In the genomic region with DNA sequence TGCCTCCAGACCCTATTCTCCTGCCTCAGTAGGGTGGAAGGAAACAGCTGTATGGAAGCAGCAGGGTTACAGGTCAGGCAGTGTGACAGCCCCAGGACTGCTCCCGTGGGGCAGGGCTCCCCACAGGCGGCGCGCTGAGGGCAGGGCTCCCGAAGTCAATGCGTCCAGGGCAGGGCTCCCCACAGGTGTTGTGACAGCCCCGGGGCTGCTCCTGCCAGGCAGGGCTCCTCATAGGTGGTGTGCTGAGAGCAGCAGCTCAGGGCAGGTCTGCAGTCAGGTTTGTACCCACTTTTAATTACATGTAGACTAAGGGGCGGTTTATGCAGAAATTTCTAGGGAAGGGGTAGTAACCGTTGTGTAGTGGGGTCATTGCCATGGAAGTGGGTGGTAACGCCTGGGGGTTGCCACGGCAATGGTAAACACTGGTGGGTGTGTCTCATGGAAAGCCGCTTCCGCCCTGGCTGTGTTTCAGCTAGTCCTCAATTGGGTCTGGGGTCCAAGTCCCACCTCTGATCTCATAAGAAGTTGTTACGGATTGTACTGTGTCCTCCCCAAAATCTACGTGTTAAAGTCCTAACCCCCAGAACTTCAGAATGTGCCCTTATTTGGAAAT, we compare ENCODE assay signal across 22 cellular contexts. TPM values are rescaled to one million over a fixed set of nuclear protein-coding genes. Genes with fewer than 3 reads are reported as not detected.
DNase-seq lines count a peak whose midpoint lies in the region; ATAC-seq and TF ChIP-seq lines count a peak whose summit lies in the region.
"Had no signal": no experiment of that assay in that cellular context is flagged by ENCODE, and none has a peak within 500 bp of the region (broad histone marks: within the 10 kb centered on the region; RNA-seq: fewer than 3 reads in every experiment).

No MANE protein-coding gene starts in this region.

- peak overlapping the region; percentile 92 for H3K4me2 ChIP-seq in BLaER1
- no peak overlapping the region for H3K4me2 ChIP-seq in OCI-LY1 (ENCODE audit: low read length)
- H3K4me2 ChIP-seq in mammary epithelial cell (ENCODE audit: insufficient read depth, low read depth, low read length), result no peak overlapping the region
- H3K4me2 ChIP-seq: smooth muscle cell had no signal

- no peak for TF ChIP-seq CTCF in OCI-LY1 (IDR thresholded peaks at IDR 0.05; ENCODE audit: low read length)
- no peak for TF ChIP-seq CTCF in lower lobe of right lung (IDR thresholded peaks at IDR 0.05)
- no peak for TF ChIP-seq CTCF in mammary epithelial cell (conservative IDR thresholded peaks at IDR 0.05 in 1 of 2, IDR thresholded peaks at IDR 0.05 in 1 of 2; ENCODE audit: extremely low read depth in 1 of 2, insufficient read depth in 1 of 2, low read depth in 1 of 2, low read length in 2 of 2)

- H3K9me3 ChIP-seq in BLaER1 (peaks cover 38% of the 10 kb centered on the region), OCI-LY1 (ENCODE audit: low read length) (peaks cover 16% of the 10 kb centered on the region), lower lobe of right lung (no peaks in the 10 kb centered on the region), mammary epithelial cell (replicated peaks; ENCODE audit: insufficient read depth, low read length) (no peaks in the 10 kb centered on the region)

- no peaks in the 10 kb centered on the region for H3K27me3 Mint-ChIP-seq in T-helper 2 cell treated with Interferon-gamma antibody and Interleukin-4, amounts not matched to agents 5 μg/mL and 100 μg/mL, for 36 hours (ENCODE audit: low read depth)
- H3K27me3 Mint-ChIP-seq: activated CD4-positive, alpha-beta memory T cell treated with anti-CD3 and anti-CD28 coated beads for 36 hours had no signal

- no peak overlapping the region for H3K4me3 Mint-ChIP-seq in T-helper 2 cell treated with Interferon-gamma antibody and Interleukin-4, amounts not matched to agents 5 μg/mL and 100 μg/mL, for 36 hours
- H3K4me3 Mint-ChIP-seq: activated CD4-positive, alpha-beta memory T cell treated with anti-CD3 and anti-CD28 coated beads for 36 hours had no signal

- no peaks in the 10 kb centered on the region for H4K20me1 ChIP-seq in BLaER1
- no peaks in the 10 kb centered on the region for H4K20me1 ChIP-seq in OCI-LY1 (ENCODE audit: insufficient read depth, low read length)
- no peaks in the 10 kb centered on the region for H4K20me1 ChIP-seq in mammary epithelial cell (ENCODE audit: insufficient read depth, low read length)

- peaks cover 17% of the 10 kb centered on the region for H3K36me3 Mint-ChIP-seq in T-helper 2 cell treated with Interferon-gamma antibody and Interleukin-4, amounts not matched to agents 5 μg/mL and 100 μg/mL, for 36 hours (ENCODE audit: low read depth)
- H3K36me3 Mint-ChIP-seq: activated CD4-positive, alpha-beta memory T cell treated with anti-CD3 and anti-CD28 coated beads for 36 hours had no signal

- no peaks in the 10 kb centered on the region for H3K9me2 ChIP-seq in OCI-LY1 (ENCODE audit: low read depth, low read length)

- dilution Hi-C loops in mammary epithelial cell (cut with HindIII; ENCODE audit: low sequenced_read_pairs), result loop anchor here (10.0 kb wide), 2 partner anchors 67 to 327 kb away; no protein-coding TSS in a partner anchor

- ATAC-seq in lower lobe of right lung (no peak), GM21360 (IDR thresholded peaks at IDR 0.05; ENCODE audit: unreplicated experiment) (no peak)
- ATAC-seq: left ventricle myocardium superior; stimulated activated naive CD8-positive, alpha-beta T cell treated with anti-CD3 and anti-CD28 coated beads, Interleukin-15, amount 100 ng/mL, for 72 hours had no signal

- H3F3A ChIP-seq in OCI-LY1 (ENCODE audit: insufficient read depth, low read length), result peaks cover 16% of the 10 kb centered on the region; the same call in 1 of the 2 replicates

- no peak for DNase-seq in T-helper 2 cell treated with Interferon-gamma antibody and Interleukin-4, amounts not matched to agents 5 μg/mL and 100 μg/mL, for 36 hours (ENCODE audit: low spot score)
- DNase-seq in T-helper 2 cell, result no peak
- DNase-seq in lower lobe of right lung, result peak; percentile 38
- no peak for DNase-seq in OCI-M1 (lab: John Stamatoyannopoulos, UW)
- no peak for DNase-seq in mammary epithelial cell
- DNase-seq: 8988T; Calu3; cortex of kidney; left ventricle myocardium superior; NCI-H1417 treated with DMSO at 0.1 percent for 48 hours; NCI-H510A; stimulated activated CD4-positive, alpha-beta T cell treated with anti-CD3 and anti-CD28 coated beads, Interleukin-4, amount 100 ng/mL, for 1 hour; stimulated activated naive CD8-positive, alpha-beta T cell treated with anti-CD3 and anti-CD28 coated beads, Interleukin-15, amount 100 ng/mL, for 72 hours; SW 1271; trophoblast cell had no signal

- H2AFZ ChIP-seq in OCI-LY1 (ENCODE audit: low read length), result no peak overlapping the region
- no peak overlapping the region for H2AFZ ChIP-seq in mammary epithelial cell (ENCODE audit: low read depth, low read length)

- H3K27ac ChIP-seq in BLaER1 (peak overlapping the region; percentile 87), OCI-LY1 (ENCODE audit: low read depth, low read length, poor library complexity, severe bottlenecking) (peak overlapping the region; percentile 100), lower lobe of right lung (no peak overlapping the region), mammary epithelial cell (ENCODE audit: insufficient read depth, low read depth, low read length) (no peak overlapping the region)

- WGBS in mammary epithelial cell (ENCODE audit: low coverage, missing lambda C conversion rate), result 86% methylated on average over 15 of the region's 15 CpGs

- H3K4me1 ChIP-seq in BLaER1 (peaks cover 57% of the 10 kb centered on the region), OCI-LY1 (ENCODE audit: insufficient read depth, low read length, severe bottlenecking) (peaks cover 47% of the 10 kb centered on the region), lower lobe of right lung (peaks cover 29% of the 10 kb centered on the region), mammary epithelial cell (ENCODE audit: insufficient read depth, low read length) (peaks cover 10% of the 10 kb centered on the region)

- peak overlapping the region; percentile 69 for H3K27ac Mint-ChIP-seq in T-helper 2 cell treated with Interferon-gamma antibody and Interleukin-4, amounts not matched to agents 5 μg/mL and 100 μg/mL, for 36 hours
- H3K27ac Mint-ChIP-seq: activated CD4-positive, alpha-beta memory T cell treated with anti-CD3 and anti-CD28 coated beads for 36 hours; stimulated activated naive CD8-positive, alpha-beta T cell treated with anti-CD3 and anti-CD28 coated beads, Interleukin-15, amount 100 ng/mL, for 72 hours had no signal

- H3K4me3 ChIP-seq in BLaER1 (peak overlapping the region; percentile 30), OCI-LY1 (ENCODE audit: low read depth, low read length, poor library complexity, severe bottlenecking) (no peak overlapping the region), lower lobe of right lung (no peak overlapping the region), mammary epithelial cell (replicated peaks in 1 of 3; ENCODE audit: insufficient read depth in 1 of 3, low read depth in 2 of 3, low read length in 3 of 3) (no peak overlapping the region)
- H3K4me3 ChIP-seq: smooth muscle cell had no signal

- H3K4me1 Mint-ChIP-seq in T-helper 2 cell treated with Interferon-gamma antibody and Interleukin-4, amounts not matched to agents 5 μg/mL and 100 μg/mL, for 36 hours (ENCODE audit: low read depth), result peaks cover 54% of the 10 kb centered on the region

- intact Hi-C loops in lower lobe of right lung (cut with DNase I) (no loop called here), mammary epithelial cell (cut with micrococcal nuclease) (no loop called here)

- no peak overlapping the region for H3K9ac ChIP-seq in BLaER1
- no peak overlapping the region for H3K9ac ChIP-seq in OCI-LY1 (ENCODE audit: low read length)
- H3K9ac ChIP-seq in mammary epithelial cell (ENCODE audit: insufficient read depth, low read length), result no peak overlapping the region

- H3K36me3 ChIP-seq in BLaER1, result peaks cover 19% of the 10 kb centered on the region
- no peaks in the 10 kb centered on the region; the same call in 1 of the 2 replicates for H3K36me3 ChIP-seq in OCI-LY1 (ENCODE audit: insufficient read depth, low read length)
- H3K36me3 ChIP-seq in lower lobe of right lung, result no peaks in the 10 kb centered on the region
- H3K36me3 ChIP-seq in mammary epithelial cell (ENCODE audit: insufficient read depth, low read length), result no peaks in the 10 kb centered on the region

- no TSS peak for BruUV-seq in mammary epithelial cell (replicated peaks; lab: Mats Ljungman, UMichigan)

- H3K79me2 ChIP-seq in OCI-LY1 (ENCODE audit: insufficient read depth, low read length) (no peaks in the 10 kb centered on the region), mammary epithelial cell (ENCODE audit: insufficient read depth, low read length) (no peaks in the 10 kb centered on the region)

- peaks cover 20% of the 10 kb centered on the region for H3K9me3 Mint-ChIP-seq in T-helper 2 cell treated with Interferon-gamma antibody and Interleukin-4, amounts not matched to agents 5 μg/mL and 100 μg/mL, for 36 hours

- H3K27me3 ChIP-seq in BLaER1 (no peaks in the 10 kb centered on the region), OCI-LY1 (ENCODE audit: insufficient read depth, low read length) (no peaks in the 10 kb centered on the region), lower lobe of right lung (ENCODE audit: low read depth) (no peaks in the 10 kb centered on the region), mammary epithelial cell (ENCODE audit: insufficient read depth, low read length) (no peaks in the 10 kb centered on the region)

- CTCF ChIA-PET in mammary epithelial cell (lab: Charles Lee; ENCODE audit: low non-redundant PET), result no interaction called here

- in situ Hi-C loops in mammary epithelial cell (cut with MboI; ENCODE audit: low sequenced_read_pairs in 2 of 2), result no loop called here

RNA-seq across cellular contexts. Expression of a gene that starts 16.7 kb away (rescaled TPM):
- total RNA-seq in lower lobe of right lung (not detected), mammary epithelial cell (not detected)
- not detected for polyA plus RNA-seq in mammary epithelial cell
- not detected for polyA minus RNA-seq in mammary epithelial cell
- total RNA-seq: fibroblast of lung, left ventricle myocardium superior, mucosa of gallbladder, smooth muscle cell had no signal
- polyA plus RNA-seq: fibroblast of lung, smooth muscle cell had no signal

RNA-seq across cellular contexts. Expression of a gene that starts 33.4 kb away (rescaled TPM):
- total RNA-seq in lower lobe of right lung (135 TPM), mammary epithelial cell (100 to 1,000 TPM; 111 to 154 TPM)
- 158 TPM for polyA plus RNA-seq in mammary epithelial cell
- polyA minus RNA-seq in mammary epithelial cell, result 101 TPM

Comparison
In these comparisons a context has a peak if more than half of its experiments do, and no peak if none do; other contexts are left out.
1. H3K27ac ChIP-seq: peak in BLaER1 (single experiment) and OCI-LY1 (single experiment); none in lower lobe of right lung (single experiment) and mammary epithelial cell (single experiment).